ENCODE assay signal across 2 cellular contexts in genomic region chr9:99823392-99824377, GRCh38.
A peak's percentile ranks its signal among the peaks of the same experiment; 100 is the strongest.
TF ChIP-seq lines count a peak whose summit lies in the region.

No MANE protein-coding gene starts in this region.

TF ChIP-seq in HEK293, 187 proteins besides CTCF, POLR2A, EP300 and RAD21 (continued from another document):
- 0 out of 2 replicates have a peak, but pooled peaks have one; percentile 24 for TF ChIP-seq PATZ1 (tag by site-specific recombination; IDR thresholded peaks at IDR 0.05)
- TF ChIP-seq GLIS2 (tag by site-specific recombination; IDR thresholded peaks at IDR 0.05), result peak; percentile 77
- TF ChIP-seq ZEB2 (tag by site-specific recombination; IDR thresholded peaks at IDR 0.05), result 0 out of 2 replicates have a peak, but pooled peaks have one; percentile 20
- no peak for TF ChIP-seq KLF8 (tag by site-specific recombination; IDR thresholded peaks at IDR 0.05)
- no peak for TF ChIP-seq ZBTB8A (tag by site-specific recombination; IDR thresholded peaks at IDR 0.05)
- peak; percentile 87 for TF ChIP-seq ZBTB11 (tag by site-specific recombination; conservative IDR thresholded peaks at IDR 0.05; ENCODE audit: low read depth)
- no peak for TF ChIP-seq ZNF670 (tag by site-specific recombination; IDR thresholded peaks at IDR 0.05; ENCODE audit: low read depth)

TF ChIP-seq in HepG2, 621 proteins besides CTCF, POLR2A, EP300 and RAD21 (continued from another document):
- no peak for TF ChIP-seq HMGXB3 (CRISPR knock-in tag; IDR thresholded peaks at IDR 0.05; ENCODE audit: borderline replicate concordance)
- TF ChIP-seq ZNF431 (CRISPR knock-in tag; IDR thresholded peaks at IDR 0.05; ENCODE audit: borderline replicate concordance, low read depth), result no peak
- no peak for TF ChIP-seq ARNT2 (CRISPR knock-in tag; IDR thresholded peaks at IDR 0.05; ENCODE audit: low read depth)
- no peak for TF ChIP-seq ZNF292 (CRISPR knock-in tag; IDR thresholded peaks at IDR 0.05; ENCODE audit: borderline replicate concordance, low read depth)
- TF ChIP-seq ZSCAN9 (CRISPR knock-in tag; IDR thresholded peaks at IDR 0.05; ENCODE audit: borderline replicate concordance), result no peak
- TF ChIP-seq ZBTB39 (CRISPR knock-in tag; IDR thresholded peaks at IDR 0.05), result no peak
- TF ChIP-seq ZBTB46 (CRISPR knock-in tag; IDR thresholded peaks at IDR 0.05; ENCODE audit: borderline replicate concordance), result no peak
- no peak for TF ChIP-seq ZNF496 (CRISPR knock-in tag; IDR thresholded peaks at IDR 0.05; ENCODE audit: insufficient replicate concordance)
- TF ChIP-seq ZNF367 (CRISPR knock-in tag; IDR thresholded peaks at IDR 0.05; ENCODE audit: borderline replicate concordance), result no peak
- no peak for TF ChIP-seq PBX3 (CRISPR knock-in tag; IDR thresholded peaks at IDR 0.05; ENCODE audit: borderline replicate concordance)
- TF ChIP-seq IRX3 (CRISPR knock-in tag; IDR thresholded peaks at IDR 0.05; ENCODE audit: borderline replicate concordance, low read depth), result no peak
- no peak for TF ChIP-seq ZNF550 (CRISPR knock-in tag; IDR thresholded peaks at IDR 0.05; ENCODE audit: borderline replicate concordance)
- TF ChIP-seq SRSF9 (IDR thresholded peaks at IDR 0.05; ENCODE audit: borderline replicate concordance, insufficient read depth, low read depth, low read length, poor library complexity, severe bottlenecking), result no peak
- no peak for TF ChIP-seq HNRNPL (IDR thresholded peaks at IDR 0.05; ENCODE audit: low read depth, low read length)
- TF ChIP-seq TSC22D2 (CRISPR knock-in tag; IDR thresholded peaks at IDR 0.05; ENCODE audit: borderline replicate concordance), result no peak
- peak; percentile 7; the same call in 1 of the 2 replicates for TF ChIP-seq SALL1 (CRISPR knock-in tag; IDR thresholded peaks at IDR 0.05)
- TF ChIP-seq DBP (CRISPR knock-in tag; IDR thresholded peaks at IDR 0.05; ENCODE audit: not compliant biosample characterization), result no peak
- TF ChIP-seq PLSCR1 (CRISPR knock-in tag; IDR thresholded peaks at IDR 0.05; ENCODE audit: borderline replicate concordance), result no peak
- TF ChIP-seq ARID3A (IDR thresholded peaks at IDR 0.05; ENCODE audit: low read depth, low read length), result no peak
- 0 out of 2 replicates have a peak, but pooled peaks have one; percentile 21 for TF ChIP-seq ZSCAN5A (CRISPR knock-in tag; IDR thresholded peaks at IDR 0.05; ENCODE audit: borderline replicate concordance)
- no peak for TF ChIP-seq ZNF224 (CRISPR knock-in tag; IDR thresholded peaks at IDR 0.05)
- TF ChIP-seq ZNF639 (CRISPR knock-in tag; conservative IDR thresholded peaks at IDR 0.05), result no peak
- 0 out of 2 replicates have a peak, but pooled peaks have one; percentile 16 for TF ChIP-seq MAX (IDR thresholded peaks at IDR 0.05)
- peak; percentile 42; the same call in 1 of the 2 replicates for TF ChIP-seq MYC (CRISPR knock-in tag; IDR thresholded peaks at IDR 0.05; ENCODE audit: borderline replicate concordance)
